Comparison of ENCODE assay signal across 8 cellular contexts in the genomic region with DNA sequence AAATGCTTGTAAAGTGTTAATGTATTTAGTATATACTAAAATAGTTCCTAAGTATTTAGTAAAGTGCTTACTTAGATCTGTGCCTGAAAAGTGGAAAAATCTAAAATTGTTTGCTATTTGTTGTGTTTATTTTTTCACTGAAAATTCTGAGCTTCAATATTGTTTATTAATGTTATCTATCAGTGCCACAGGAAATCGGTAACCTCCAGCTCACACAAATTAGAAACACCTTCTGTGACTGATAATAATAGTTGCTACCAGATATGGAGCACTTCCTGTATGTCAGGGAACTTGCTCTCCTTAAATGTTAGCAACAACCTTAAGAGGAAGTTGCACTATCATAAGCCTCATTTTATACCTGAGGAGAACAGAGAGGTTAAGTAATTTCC. TPM values are rescaled to one million over a fixed set of nuclear protein-coding genes. Genes with fewer than 3 reads are reported as not detected.
DNase-seq lines count a peak whose midpoint lies in the region; ATAC-seq and TF ChIP-seq lines count a peak whose summit lies in the region.

No MANE protein-coding gene starts in this region.

- H3K27me3 Mint-ChIP-seq in MCF 10A (ENCODE audit: insufficient read depth, unreplicated experiment) = no peaks in the 10 kb centered on the region

- H3K4me2 ChIP-seq in DOHH2 (ENCODE audit: low read length) = peak overlapping the region; percentile 93

- H3K27ac Mint-ChIP-seq in MCF 10A (ENCODE audit: low read depth, unreplicated experiment) = peak overlapping the region; percentile 99

- BruUV-seq in MCF 10A (replicated peaks; lab: Mats Ljungman, UMichigan) = TSS peak; percentile 67

- peaks cover 21% of the 10 kb centered on the region for H3K79me2 ChIP-seq in DOHH2 (ENCODE audit: control insufficient read depth, low read length)

- H3K4me1 Mint-ChIP-seq in MCF 10A (ENCODE audit: insufficient read depth, unreplicated experiment) = peaks cover 20% of the 10 kb centered on the region

- ATAC-seq in GM21723 (IDR thresholded peaks at IDR 0.05; ENCODE audit: unreplicated experiment) = peak; percentile 55

- peak overlapping the region; percentile 97 for H3K4me3 ChIP-seq in DOHH2 (ENCODE audit: low read length)
- H3K4me3 ChIP-seq in mononuclear cell (ENCODE audit: low read length) = peak overlapping the region; percentile 90

- DNase-seq in MCF 10A (ENCODE audit: unreplicated experiment) (no peak), AG08396 (ENCODE audit: low spot score) (no peak), LoVo (ENCODE audit: low spot score) (no peak), NCI-H2029 treated with DMSO at 0.1 percent for 48 hours (lab: John Stamatoyannopoulos, UW) (no peak)

- POLR2A ChIA-PET in MCF 10A (lab: Yijun Ruan, JAX) = interaction anchor here (0.6 to 5.2 kb wide), 33 partner anchors 13 to 314 kb away, joined by 3 to 116 read pairs (median 5); a partner anchor contains a TSS

- H3K36me3 ChIP-seq in DOHH2 (ENCODE audit: control insufficient read depth, low read length) = peaks cover 37% of the 10 kb centered on the region
- peaks cover 19% of the 10 kb centered on the region; the same call in 1 of the 2 replicates for H3K36me3 ChIP-seq in KOPT-K1 (ENCODE audit: insufficient read depth, low read length)

- TF ChIP-seq CTCF in DOHH2 (IDR thresholded peaks at IDR 0.05; ENCODE audit: low read depth, low read length, poor library complexity, severe bottlenecking) = no peak
- TF ChIP-seq CTCF in MCF 10A (IDR thresholded peaks at IDR 0.05; ENCODE audit: unreplicated experiment) = no peak

- no peaks in the 10 kb centered on the region for H3K27me3 ChIP-seq in DOHH2 (ENCODE audit: control insufficient read depth, low read length)
- H3K27me3 ChIP-seq in mononuclear cell (ENCODE audit: insufficient read depth, low read length) = no peaks in the 10 kb centered on the region

- H3K4me1 ChIP-seq in DOHH2 (ENCODE audit: control insufficient read depth, low read length) (peaks cover 30% of the 10 kb centered on the region), mononuclear cell (ENCODE audit: insufficient read depth, low read length) (peaks cover 41% of the 10 kb centered on the region)

- H4K20me1 ChIP-seq in DOHH2 (ENCODE audit: control insufficient read depth, insufficient read depth, low read depth, low read length) = peaks cover 6% of the 10 kb centered on the region

- CTCF ChIA-PET in MCF 10A (lab: Yijun Ruan, JAX) = interaction anchor here (0.7 to 13.4 kb wide), 12 partner anchors 9 to 314 kb away, joined by 3 to 154 read pairs (median 15); a partner anchor contains a TSS

- intact Hi-C loops in MCF 10A (cut with micrococcal nuclease) = loop anchor here (5.0 kb wide), 1 partner anchor 34 kb away; a partner anchor contains a TSS

- H3K4me3 Mint-ChIP-seq in MCF 10A (ENCODE audit: unreplicated experiment) = peak overlapping the region; percentile 79

- no peaks in the 10 kb centered on the region for H3K9me3 Mint-ChIP-seq in MCF 10A (ENCODE audit: unreplicated experiment)

- peaks cover 26% of the 10 kb centered on the region for H3K36me3 Mint-ChIP-seq in MCF 10A (ENCODE audit: insufficient read depth, unreplicated experiment)

- H3K27ac ChIP-seq in DOHH2 (ENCODE audit: low read depth, low read length) (peak overlapping the region; percentile 95), KOPT-K1 (ENCODE audit: low read depth, low read length, poor library complexity, severe bottlenecking) (peak overlapping the region; percentile 75)

- H3K9me2 ChIP-seq in DOHH2 (replicated peaks; ENCODE audit: control insufficient read depth, low read length) = no peaks in the 10 kb centered on the region

- H3F3A ChIP-seq in DOHH2 (ENCODE audit: control insufficient read depth, insufficient read depth) = peaks cover 11% of the 10 kb centered on the region

- H3K9me3 ChIP-seq in DOHH2 (ENCODE audit: control insufficient read depth, insufficient read depth, low read length) (no peaks in the 10 kb centered on the region), KOPT-K1 (ENCODE audit: insufficient read depth, low read length, poor library complexity, severe bottlenecking) (no peaks in the 10 kb centered on the region), mononuclear cell (ENCODE audit: low read depth, low read length) (no peaks in the 10 kb centered on the region)

RNA-seq across cellular contexts. Expression of a gene that starts 0.7 kb away (rescaled TPM):
- total RNA-seq in MCF 10A (2022) (71.0 and 83.1 TPM in 2 replicates), mononuclear cell (46.7 TPM)

RNA-seq across cellular contexts. Expression of a gene that starts 12.2 kb away (rescaled TPM):
- total RNA-seq in MCF 10A (2022) = 0.26 and 0.47 TPM in 2 replicates
- 2.1 TPM for total RNA-seq in mononuclear cell

RNA-seq across cellular contexts. Expression of a gene that starts 34.4 kb away (rescaled TPM):
- total RNA-seq in MCF 10A (2022) = 71.5 and 78.6 TPM in 2 replicates
- total RNA-seq in mononuclear cell = 2.9 TPM

RNA-seq across cellular contexts. Expression of a gene that starts 41.1 kb away (rescaled TPM):
- total RNA-seq in MCF 10A (2022) (172 and 186 TPM in 2 replicates), mononuclear cell (8.7 TPM)

RNA-seq across cellular contexts. Expression of a gene that starts 48.1 kb away (rescaled TPM):
- 57.6 and 60.6 TPM in 2 replicates for total RNA-seq in MCF 10A (2022)
- 122 TPM for total RNA-seq in mononuclear cell

Comparison
In these comparisons a context has a peak if more than half of its experiments do, and no peak if none do; other contexts are left out.
1. RNA of a gene that starts 34.4 kb away (total RNA-seq): 71.5 to 78.6 TPM in MCF 10A; 2.9 TPM in mononuclear cell (single experiment); every median in the first group is over 10 times any median in the second.